In the genomic region with DNA sequence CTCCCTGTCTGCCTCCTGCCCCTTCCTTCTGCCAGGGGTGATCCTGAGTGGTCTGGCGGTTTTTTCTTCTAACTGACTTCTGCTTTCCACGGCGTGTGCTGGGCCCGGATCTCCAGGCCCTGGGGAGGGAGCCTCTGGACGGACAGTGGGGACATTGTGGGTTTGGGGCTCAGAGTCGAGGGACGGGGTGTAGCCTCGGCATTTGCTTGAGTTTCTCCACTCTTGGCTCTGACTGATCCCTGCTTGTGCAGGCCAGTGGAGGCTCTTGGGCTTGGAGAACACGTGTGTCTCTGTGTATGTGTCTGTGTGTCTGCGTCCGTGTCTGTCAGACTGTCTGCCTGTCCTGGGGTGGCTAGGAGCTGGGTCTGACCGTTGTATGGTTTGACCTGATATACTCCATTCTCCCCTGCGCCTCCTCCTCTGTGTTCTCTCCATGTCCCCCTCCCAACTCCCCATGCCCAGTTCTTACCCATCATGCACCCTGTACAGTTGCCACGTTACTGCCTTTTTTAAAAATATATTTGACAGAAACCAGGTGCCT, we compare ENCODE assay signal across 1 cellular context.
TF ChIP-seq lines count a peak whose summit lies in the region.

No MANE protein-coding gene starts in this region.

TF ChIP-seq in HepG2, 621 proteins besides CTCF, POLR2A, EP300 and RAD21:
- 0 out of 2 replicates have a peak, but pooled peaks have one; percentile 31 for TF ChIP-seq MTF2 (CRISPR knock-in tag; IDR thresholded peaks at IDR 0.05; ENCODE audit: borderline replicate concordance)
- TF ChIP-seq, protein P1, sequence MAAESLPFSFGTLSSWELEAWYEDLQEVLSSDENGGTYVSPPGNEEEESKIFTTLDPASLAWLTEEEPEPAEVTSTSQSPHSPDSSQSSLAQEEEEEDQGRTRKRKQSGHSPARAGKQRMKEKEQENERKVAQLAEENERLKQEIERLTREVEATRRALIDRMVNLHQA (CRISPR knock-in tag; IDR thresholded peaks at IDR 0.05): no peak
- no peak for TF ChIP-seq ISL2 (CRISPR knock-in tag; IDR thresholded peaks at IDR 0.05)
- TF ChIP-seq, protein P2, sequence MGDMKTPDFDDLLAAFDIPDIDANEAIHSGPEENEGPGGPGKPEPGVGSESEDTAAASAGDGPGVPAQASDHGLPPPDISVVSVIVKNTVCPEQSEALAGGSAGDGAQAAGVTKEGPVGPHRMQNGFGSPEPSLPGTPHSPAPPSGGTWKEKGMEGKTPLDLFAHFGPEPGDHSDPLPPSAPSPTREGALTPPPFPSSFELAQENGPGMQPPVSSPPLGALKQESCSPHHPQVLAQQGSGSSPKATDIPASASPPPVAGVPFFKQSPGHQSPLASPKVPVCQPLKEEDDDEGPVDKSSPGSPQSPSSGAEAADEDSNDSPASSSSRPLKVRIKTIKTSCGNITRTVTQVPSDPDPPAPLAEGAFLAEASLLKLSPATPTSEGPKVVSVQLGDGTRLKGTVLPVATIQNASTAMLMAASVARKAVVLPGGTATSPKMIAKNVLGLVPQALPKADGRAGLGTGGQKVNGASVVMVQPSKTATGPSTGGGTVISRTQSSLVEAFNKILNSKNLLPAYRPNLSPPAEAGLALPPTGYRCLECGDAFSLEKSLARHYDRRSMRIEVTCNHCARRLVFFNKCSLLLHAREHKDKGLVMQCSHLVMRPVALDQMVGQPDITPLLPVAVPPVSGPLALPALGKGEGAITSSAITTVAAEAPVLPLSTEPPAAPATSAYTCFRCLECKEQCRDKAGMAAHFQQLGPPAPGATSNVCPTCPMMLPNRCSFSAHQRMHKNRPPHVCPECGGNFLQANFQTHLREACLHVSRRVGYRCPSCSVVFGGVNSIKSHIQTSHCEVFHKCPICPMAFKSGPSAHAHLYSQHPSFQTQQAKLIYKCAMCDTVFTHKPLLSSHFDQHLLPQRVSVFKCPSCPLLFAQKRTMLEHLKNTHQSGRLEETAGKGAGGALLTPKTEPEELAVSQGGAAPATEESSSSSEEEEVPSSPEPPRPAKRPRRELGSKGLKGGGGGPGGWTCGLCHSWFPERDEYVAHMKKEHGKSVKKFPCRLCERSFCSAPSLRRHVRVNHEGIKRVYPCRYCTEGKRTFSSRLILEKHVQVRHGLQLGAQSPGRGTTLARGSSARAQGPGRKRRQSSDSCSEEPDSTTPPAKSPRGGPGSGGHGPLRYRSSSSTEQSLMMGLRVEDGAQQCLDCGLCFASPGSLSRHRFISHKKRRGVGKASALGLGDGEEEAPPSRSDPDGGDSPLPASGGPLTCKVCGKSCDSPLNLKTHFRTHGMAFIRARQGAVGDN (CRISPR knock-in tag; IDR thresholded peaks at IDR 0.05): no peak
- TF ChIP-seq ATF7 (IDR thresholded peaks at IDR 0.05): no peak
- TF ChIP-seq ATF7 (CRISPR knock-in tag; IDR thresholded peaks at IDR 0.05): 0 out of 2 replicates have a peak, but pooled peaks have one; percentile 45
- TF ChIP-seq NBN (conservative IDR thresholded peaks at IDR 0.05): no peak
- TF ChIP-seq, protein P3, sequence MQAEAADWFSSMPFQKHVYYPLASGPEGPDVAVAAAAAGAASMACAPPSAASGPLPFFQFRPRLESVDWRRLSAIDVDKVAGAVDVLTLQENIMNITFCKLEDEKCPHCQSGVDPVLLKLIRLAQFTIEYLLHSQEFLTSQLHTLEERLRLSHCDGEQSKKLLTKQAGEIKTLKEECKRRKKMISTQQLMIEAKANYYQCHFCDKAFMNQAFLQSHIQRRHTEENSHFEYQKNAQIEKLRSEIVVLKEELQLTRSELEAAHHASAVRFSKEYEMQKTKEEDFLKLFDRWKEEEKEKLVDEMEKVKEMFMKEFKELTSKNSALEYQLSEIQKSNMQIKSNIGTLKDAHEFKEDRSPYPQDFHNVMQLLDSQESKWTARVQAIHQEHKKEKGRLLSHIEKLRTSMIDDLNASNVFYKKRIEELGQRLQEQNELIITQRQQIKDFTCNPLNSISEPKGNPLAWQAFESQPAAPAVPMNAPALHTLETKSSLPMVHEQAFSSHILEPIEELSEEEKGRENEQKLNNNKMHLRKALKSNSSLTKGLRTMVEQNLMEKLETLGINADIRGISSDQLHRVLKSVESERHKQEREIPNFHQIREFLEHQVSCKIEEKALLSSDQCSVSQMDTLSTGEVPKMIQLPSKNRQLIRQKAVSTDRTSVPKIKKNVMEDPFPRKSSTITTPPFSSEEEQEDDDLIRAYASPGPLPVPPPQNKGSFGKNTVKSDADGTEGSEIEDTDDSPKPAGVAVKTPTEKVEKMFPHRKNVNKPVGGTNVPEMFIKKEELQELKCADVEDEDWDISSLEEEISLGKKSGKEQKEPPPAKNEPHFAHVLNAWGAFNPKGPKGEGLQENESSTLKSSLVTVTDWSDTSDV (CRISPR knock-in tag; IDR thresholded peaks at IDR 0.05): peak; percentile 21; the same call in 1 of the 2 replicates
- TF ChIP-seq XBP1 (CRISPR knock-in tag; IDR thresholded peaks at IDR 0.05): no peak
- TF ChIP-seq REPIN1 (CRISPR knock-in tag; IDR thresholded peaks at IDR 0.05; ENCODE audit: borderline replicate concordance, low read depth): no peak; the same call in 1 of the 2 replicates
- no peak for TF ChIP-seq NFYC (CRISPR knock-in tag; IDR thresholded peaks at IDR 0.05)
- TF ChIP-seq, protein P4, sequence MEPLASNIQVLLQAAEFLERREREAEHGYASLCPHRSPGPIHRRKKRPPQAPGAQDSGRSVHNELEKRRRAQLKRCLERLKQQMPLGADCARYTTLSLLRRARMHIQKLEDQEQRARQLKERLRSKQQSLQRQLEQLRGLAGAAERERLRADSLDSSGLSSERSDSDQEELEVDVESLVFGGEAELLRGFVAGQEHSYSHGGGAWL (CRISPR knock-in tag; IDR thresholded peaks at IDR 0.05): no peak
- no peak for TF ChIP-seq RFX3 (CRISPR knock-in tag; IDR thresholded peaks at IDR 0.05)
- TF ChIP-seq, protein P5, sequence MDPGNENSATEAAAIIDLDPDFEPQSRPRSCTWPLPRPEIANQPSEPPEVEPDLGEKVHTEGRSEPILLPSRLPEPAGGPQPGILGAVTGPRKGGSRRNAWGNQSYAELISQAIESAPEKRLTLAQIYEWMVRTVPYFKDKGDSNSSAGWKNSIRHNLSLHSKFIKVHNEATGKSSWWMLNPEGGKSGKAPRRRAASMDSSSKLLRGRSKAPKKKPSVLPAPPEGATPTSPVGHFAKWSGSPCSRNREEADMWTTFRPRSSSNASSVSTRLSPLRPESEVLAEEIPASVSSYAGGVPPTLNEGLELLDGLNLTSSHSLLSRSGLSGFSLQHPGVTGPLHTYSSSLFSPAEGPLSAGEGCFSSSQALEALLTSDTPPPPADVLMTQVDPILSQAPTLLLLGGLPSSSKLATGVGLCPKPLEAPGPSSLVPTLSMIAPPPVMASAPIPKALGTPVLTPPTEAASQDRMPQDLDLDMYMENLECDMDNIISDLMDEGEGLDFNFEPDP (CRISPR knock-in tag; conservative IDR thresholded peaks at IDR 0.05): 0 out of 2 replicates have a peak, but pooled peaks have one; percentile 5
- TF ChIP-seq, protein P6, sequence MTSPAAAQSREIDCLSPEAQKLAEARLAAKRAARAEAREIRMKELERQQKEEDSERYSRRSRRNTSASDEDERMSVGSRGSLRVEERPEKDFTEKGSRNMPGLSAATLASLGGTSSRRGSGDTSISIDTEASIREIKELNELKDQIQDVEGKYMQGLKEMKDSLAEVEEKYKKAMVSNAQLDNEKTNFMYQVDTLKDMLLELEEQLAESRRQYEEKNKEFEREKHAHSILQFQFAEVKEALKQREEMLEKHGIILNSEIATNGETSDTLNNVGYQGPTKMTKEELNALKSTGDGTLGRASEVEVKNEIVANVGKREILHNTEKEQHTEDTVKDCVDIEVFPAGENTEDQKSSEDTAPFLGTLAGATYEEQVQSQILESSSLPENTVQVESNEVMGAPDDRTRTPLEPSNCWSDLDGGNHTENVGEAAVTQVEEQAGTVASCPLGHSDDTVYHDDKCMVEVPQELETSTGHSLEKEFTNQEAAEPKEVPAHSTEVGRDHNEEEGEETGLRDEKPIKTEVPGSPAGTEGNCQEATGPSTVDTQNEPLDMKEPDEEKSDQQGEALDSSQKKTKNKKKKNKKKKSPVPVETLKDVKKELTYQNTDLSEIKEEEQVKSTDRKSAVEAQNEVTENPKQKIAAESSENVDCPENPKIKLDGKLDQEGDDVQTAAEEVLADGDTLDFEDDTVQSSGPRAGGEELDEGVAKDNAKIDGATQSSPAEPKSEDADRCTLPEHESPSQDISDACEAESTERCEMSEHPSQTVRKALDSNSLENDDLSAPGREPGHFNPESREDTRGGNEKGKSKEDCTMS (CRISPR knock-in tag; conservative IDR thresholded peaks at IDR 0.05): no peak
- TF ChIP-seq ZNF451 (CRISPR knock-in tag; IDR thresholded peaks at IDR 0.05): no peak
- TF ChIP-seq PITX1 (CRISPR knock-in tag; IDR thresholded peaks at IDR 0.05): peak; percentile 19; the same call in 1 of the 2 replicates
- TF ChIP-seq, protein P7, sequence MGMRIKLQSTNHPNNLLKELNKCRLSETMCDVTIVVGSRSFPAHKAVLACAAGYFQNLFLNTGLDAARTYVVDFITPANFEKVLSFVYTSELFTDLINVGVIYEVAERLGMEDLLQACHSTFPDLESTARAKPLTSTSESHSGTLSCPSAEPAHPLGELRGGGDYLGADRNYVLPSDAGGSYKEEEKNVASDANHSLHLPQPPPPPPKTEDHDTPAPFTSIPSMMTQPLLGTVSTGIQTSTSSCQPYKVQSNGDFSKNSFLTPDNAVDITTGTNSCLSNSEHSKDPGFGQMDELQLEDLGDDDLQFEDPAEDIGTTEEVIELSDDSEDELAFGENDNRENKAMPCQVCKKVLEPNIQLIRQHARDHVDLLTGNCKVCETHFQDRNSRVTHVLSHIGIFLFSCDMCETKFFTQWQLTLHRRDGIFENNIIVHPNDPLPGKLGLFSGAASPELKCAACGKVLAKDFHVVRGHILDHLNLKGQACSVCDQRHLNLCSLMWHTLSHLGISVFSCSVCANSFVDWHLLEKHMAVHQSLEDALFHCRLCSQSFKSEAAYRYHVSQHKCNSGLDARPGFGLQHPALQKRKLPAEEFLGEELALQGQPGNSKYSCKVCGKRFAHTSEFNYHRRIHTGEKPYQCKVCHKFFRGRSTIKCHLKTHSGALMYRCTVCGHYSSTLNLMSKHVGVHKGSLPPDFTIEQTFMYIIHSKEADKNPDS (CRISPR knock-in tag; IDR thresholded peaks at IDR 0.05): peak; percentile 89; the same call in 1 of the 2 replicates
TF ChIP-seq in HepG2: peak in this region for 6.
